8 cellular contexts compared by ENCODE assay signal in genomic region chr19:5987077-5987818, GRCh38. TPM values are rescaled to one million over a fixed set of nuclear protein-coding genes. Genes with fewer than 3 reads are reported as not detected.
DNase-seq lines count a peak whose midpoint lies in the region; ATAC-seq and TF ChIP-seq lines count a peak whose summit lies in the region.

No MANE protein-coding gene starts in this region.

- H3K9me2 ChIP-seq in hepatocyte (replicated peaks; ENCODE audit: insufficient read depth), result no peaks in the 10 kb centered on the region

- H3K79me2 ChIP-seq in hepatocyte, result no peaks in the 10 kb centered on the region

- TF ChIP-seq CTCF in GM10266 (IDR thresholded peaks at IDR 0.05; ENCODE audit: control insufficient read depth, insufficient read depth, low read depth, missing control alignments) (peak; percentile 93), ascending aorta (IDR thresholded peaks at IDR 0.05) (peak; percentile 85 to 96 (median 96)), hepatocyte (IDR thresholded peaks at IDR 0.05; ENCODE audit: poor library complexity) (peak; percentile 93)

- peak overlapping the region; percentile 64 for H3K4me2 ChIP-seq in hepatocyte

- 33% methylated on average over 17 of the region's 17 CpGs for WGBS in hepatocyte (ENCODE audit: low lambda C conversion rate, missing lambda C conversion rate)

- ATAC-seq in sciatic nerve, result peak; percentile 70
- no peak for ATAC-seq in HG03571 (IDR thresholded peaks at IDR 0.05; ENCODE audit: unreplicated experiment)
- no peak for ATAC-seq in HG02571 (IDR thresholded peaks at IDR 0.05; ENCODE audit: unreplicated experiment)

- H3K9me3 ChIP-seq in ascending aorta, result no peaks in the 10 kb centered on the region
- H3K9me3 ChIP-seq in hepatocyte (ENCODE audit: low read depth), result no peaks in the 10 kb centered on the region

- H3K4me3 ChIP-seq in ascending aorta (peak overlapping the region; percentile 53 to 68), hepatocyte (no peak overlapping the region)

- no peaks in the 10 kb centered on the region for H4K20me1 ChIP-seq in hepatocyte (ENCODE audit: insufficient read depth, poor library complexity, severe bottlenecking)

- DNase-seq in GM10266 (ENCODE audit: extremely low spot score) (peak; percentile 78), NCI-H146 treated with DMSO at 0.1 percent for 48 hours (lab: John Stamatoyannopoulos, UW; ENCODE audit: unreplicated experiment) (peak; percentile 50), T-helper 2 cell (peak; percentile 47 to 72 (median 55)), ascending aorta (ENCODE audit: low spot score in 2 of 2) (peak; percentile 28 to 84), hepatocyte (ENCODE audit: low spot score) (peak; percentile 93), sciatic nerve (ENCODE audit: low spot score) (peak; percentile 88)

- no peaks in the 10 kb centered on the region for H3K36me3 ChIP-seq in ascending aorta
- H3K36me3 ChIP-seq in hepatocyte (replicated peaks; ENCODE audit: insufficient read depth, low read depth), result no peaks in the 10 kb centered on the region

- no peak overlapping the region for H2AFZ ChIP-seq in hepatocyte

- peaks cover 0 to 19% of the 10 kb centered on the region in 2 donors for H3K4me1 ChIP-seq in ascending aorta
- H3K4me1 ChIP-seq in hepatocyte (ENCODE audit: insufficient read depth), result no peaks in the 10 kb centered on the region

- intact Hi-C loops in ascending aorta (cut with DNase I) (loop anchor here (2.0 to 5.0 kb wide), 2 partner anchors 36 to 140 kb away; no protein-coding TSS in a partner anchor), sciatic nerve (cut with DNase I) (loop anchor here (5.0 kb wide), 1 partner anchor 35 kb away; no protein-coding TSS in a partner anchor)

- no peaks in the 10 kb centered on the region for H3K27me3 ChIP-seq in ascending aorta
- H3K27me3 ChIP-seq in hepatocyte, result no peaks in the 10 kb centered on the region

- H3K27ac ChIP-seq in ascending aorta (no peak overlapping the region), hepatocyte (no peak overlapping the region)

RNA-seq across cellular contexts. Expression of gene RANBP3, which starts 9.3 kb away (rescaled TPM):
- total RNA-seq in ascending aorta, result 48.0 TPM
- total RNA-seq in hepatocyte, result 51.0 and 78.1 TPM in 2 replicates
- polyA plus RNA-seq in hepatocyte, result 10.4 and 16.4 TPM in 2 replicates
- total RNA-seq in sciatic nerve, result 76.3 TPM
